Comparison of ENCODE assay signal across 9 cellular contexts in the genomic region with DNA sequence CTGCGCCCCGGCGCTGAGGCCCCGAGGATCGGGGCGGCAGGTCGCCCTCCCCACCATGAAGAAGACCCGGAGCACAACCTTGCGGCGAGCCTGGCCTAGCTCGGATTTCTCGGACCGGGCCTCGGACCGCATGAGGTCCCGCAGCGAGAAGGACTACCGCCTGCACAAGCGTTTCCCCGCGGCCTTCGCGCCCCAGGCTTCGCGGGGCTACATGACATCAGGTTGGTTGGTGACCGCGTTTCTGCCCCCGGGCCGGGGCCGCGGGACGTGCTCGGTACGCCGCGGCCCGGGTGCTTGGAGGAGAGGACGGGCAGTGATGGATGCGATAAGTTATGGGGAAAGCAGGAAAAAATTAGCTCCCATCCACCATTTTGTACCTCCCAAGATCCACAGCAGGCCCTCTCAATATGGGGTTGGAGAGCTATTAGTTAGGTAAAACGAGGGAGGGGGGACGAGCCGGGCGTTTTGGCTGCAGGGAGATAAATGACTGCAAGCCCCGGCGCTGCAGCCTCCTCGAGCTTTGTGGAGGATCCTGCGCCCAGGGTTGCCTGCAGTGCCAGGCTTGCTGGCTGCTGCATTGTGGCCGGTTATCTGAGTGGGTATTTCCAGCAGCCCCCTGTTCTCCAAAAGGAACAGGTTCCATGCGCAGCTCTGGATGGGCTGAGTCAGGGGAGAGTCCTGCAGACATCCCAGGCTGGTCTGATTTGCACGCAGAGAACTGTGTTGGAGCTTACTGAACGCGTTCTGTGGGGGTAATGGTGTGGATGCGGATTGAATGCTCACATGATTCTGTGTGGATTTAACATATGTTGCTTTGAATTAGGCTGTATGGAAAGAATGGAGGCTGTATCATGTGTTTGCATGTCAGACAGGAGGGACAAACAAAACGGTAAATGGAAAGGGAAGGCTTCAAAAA. TPM values are rescaled to one million over a fixed set of nuclear protein-coding genes. Genes with fewer than 3 reads are reported as not detected.
A peak's percentile ranks its signal among the peaks of the same experiment; 100 is the strongest.
DNase-seq lines count a peak whose midpoint lies in the region; ATAC-seq and TF ChIP-seq lines count a peak whose summit lies in the region.
"Had no signal": no experiment of that assay in that cellular context is flagged by ENCODE, and none has a peak within 500 bp of the region (broad histone marks: within the 10 kb centered on the region; RNA-seq: fewer than 3 reads in every experiment).

No MANE protein-coding gene starts in this region.

- POLR2A ChIA-PET in activated CD8-positive, alpha-beta T cell treated with anti-CD3 and anti-CD28 coated beads, Interleukin-2, amount 10 ng/mL, durations not matched to agents 7 days and 5 days (lab: Charles Lee) = no interaction called here

- DNase-seq in cardiac muscle cell (ENCODE audit: low read depth in 1 of 2, low spot score in 1 of 2) (peak; percentile 6 to 53), cardiac septum (ENCODE audit: low spot score) (no peak), esophagus muscularis mucosa (ENCODE audit: extremely low spot score) (no peak), uterus (no peak), GDM1 (lab: John Stamatoyannopoulos, UW) (no peak)
- DNase-seq in activated naive CD4-positive, alpha-beta T cell treated with anti-CD3 and anti-CD28 coated beads, Interleukin-2, amount 10 ng/mL, durations not matched to agents 7 days and 5 days = no peak
- no peak for DNase-seq in activated CD8-positive, alpha-beta T cell treated with anti-CD3 and anti-CD28 coated beads, Interleukin-2, amount 10 ng/mL, durations not matched to agents 7 days and 5 days
- DNase-seq: NCI-H226 had no signal

- intact Hi-C loops in cardiac septum (cut with DNase I) = no loop called here
- intact Hi-C loops in esophagus muscularis mucosa (cut with DNase I) = no loop called here
- intact Hi-C loops in uterus (cut with DNase I; ENCODE audit: low total_unique reads) = no loop called here

- no peak overlapping the region for H3K9ac ChIP-seq in muscle layer of colon (ENCODE audit: low read length)

- H3K9me3 Mint-ChIP-seq in activated naive CD4-positive, alpha-beta T cell treated with anti-CD3 and anti-CD28 coated beads, Interleukin-2, amount 10 ng/mL, durations not matched to agents 7 days and 5 days = no peaks in the 10 kb centered on the region
- H3K9me3 Mint-ChIP-seq in activated CD8-positive, alpha-beta T cell treated with anti-CD3 and anti-CD28 coated beads, Interleukin-2, amount 10 ng/mL, durations not matched to agents 7 days and 5 days (ENCODE audit: insufficient read depth) = no peaks in the 10 kb centered on the region

- H3K9me3 ChIP-seq in cardiac muscle cell (ENCODE audit: low read depth) (no peaks in the 10 kb centered on the region), esophagus muscularis mucosa (no peaks in the 10 kb centered on the region), muscle layer of colon (ENCODE audit: low read length) (no peaks in the 10 kb centered on the region), uterus (no peaks in the 10 kb centered on the region)

- H3K27me3 Mint-ChIP-seq in activated naive CD4-positive, alpha-beta T cell treated with anti-CD3 and anti-CD28 coated beads, Interleukin-2, amount 10 ng/mL, durations not matched to agents 7 days and 5 days = peaks cover 69% of the 10 kb centered on the region
- H3K27me3 Mint-ChIP-seq in activated CD8-positive, alpha-beta T cell treated with anti-CD3 and anti-CD28 coated beads, Interleukin-2, amount 10 ng/mL, durations not matched to agents 7 days and 5 days (ENCODE audit: low read depth) = peaks cover 67% of the 10 kb centered on the region

- H3K27ac Mint-ChIP-seq in activated naive CD4-positive, alpha-beta T cell treated with anti-CD3 and anti-CD28 coated beads, Interleukin-2, amount 10 ng/mL, durations not matched to agents 7 days and 5 days = no peak overlapping the region
- H3K27ac Mint-ChIP-seq in activated CD8-positive, alpha-beta T cell treated with anti-CD3 and anti-CD28 coated beads, Interleukin-2, amount 10 ng/mL, durations not matched to agents 7 days and 5 days = no peak overlapping the region

- no peak overlapping the region for H3K27ac ChIP-seq in cardiac muscle cell
- peak overlapping the region in 2 of 4 donors; percentile 63 to 79 for H3K27ac ChIP-seq in esophagus muscularis mucosa (replicated peaks in 1 of 4)
- no peak overlapping the region for H3K27ac ChIP-seq in muscle layer of colon (ENCODE audit: low read depth, low read length)
- H3K27ac ChIP-seq in uterus = peak overlapping the region in 1 of 2 donors; percentile 57

- peaks cover 4% of the 10 kb centered on the region for H3K4me1 Mint-ChIP-seq in activated naive CD4-positive, alpha-beta T cell treated with anti-CD3 and anti-CD28 coated beads, Interleukin-2, amount 10 ng/mL, durations not matched to agents 7 days and 5 days
- no peaks in the 10 kb centered on the region for H3K4me1 Mint-ChIP-seq in activated CD8-positive, alpha-beta T cell treated with anti-CD3 and anti-CD28 coated beads, Interleukin-2, amount 10 ng/mL, durations not matched to agents 7 days and 5 days (ENCODE audit: low read depth)

- TF ChIP-seq POLR2A in esophagus muscularis mucosa (IDR thresholded peaks at IDR 0.05; ENCODE audit: low read depth) (no peak), uterus (IDR thresholded peaks at IDR 0.05) (no peak)

- H3K36me3 ChIP-seq in cardiac muscle cell (no peaks in the 10 kb centered on the region), esophagus muscularis mucosa (no peaks in the 10 kb centered on the region), muscle layer of colon (ENCODE audit: insufficient read depth, low read length) (no peaks in the 10 kb centered on the region), uterus (no peaks in the 10 kb centered on the region)

- no peak for ATAC-seq in activated CD8-positive, alpha-beta T cell treated with anti-CD3 and anti-CD28 coated beads, Interleukin-2, amount 10 ng/mL, durations not matched to agents 7 days and 5 days

- no peak for TF ChIP-seq EP300 in esophagus muscularis mucosa (IDR thresholded peaks at IDR 0.05)

- peaks cover 7% of the 10 kb centered on the region for H3K4me1 ChIP-seq in cardiac muscle cell (ENCODE audit: low read depth)
- H3K4me1 ChIP-seq in esophagus muscularis mucosa = peaks cover 11 to 32% (median 30%) of the 10 kb centered on the region in 4 donors
- peaks cover 5% of the 10 kb centered on the region for H3K4me1 ChIP-seq in muscle layer of colon (ENCODE audit: insufficient read depth, low read length)
- no peaks in the 10 kb centered on the region for H3K4me1 ChIP-seq in uterus

- H3K4me3 ChIP-seq in cardiac muscle cell (peak overlapping the region; percentile 64), esophagus muscularis mucosa (peak overlapping the region; percentile 65 to 73 (median 71)), muscle layer of colon (ENCODE audit: low read depth in 1 of 2, low read length in 2 of 2) (peak overlapping the region; percentile 41 to 54), uterus (peak overlapping the region; percentile 51 to 52)

- TF ChIP-seq CTCF in cardiac muscle cell (IDR thresholded peaks at IDR 0.05; ENCODE audit: low read depth, low read length) = no peak
- no peak for TF ChIP-seq CTCF in esophagus muscularis mucosa (IDR thresholded peaks at IDR 0.05)
- TF ChIP-seq CTCF in uterus (IDR thresholded peaks at IDR 0.05) = no peak

- WGBS in esophagus muscularis mucosa = 39% methylated on average over 11 of the region's 54 CpGs

- no peaks in the 10 kb centered on the region for H3K36me3 Mint-ChIP-seq in activated naive CD4-positive, alpha-beta T cell treated with anti-CD3 and anti-CD28 coated beads, Interleukin-2, amount 10 ng/mL, durations not matched to agents 7 days and 5 days
- no peaks in the 10 kb centered on the region for H3K36me3 Mint-ChIP-seq in activated CD8-positive, alpha-beta T cell treated with anti-CD3 and anti-CD28 coated beads, Interleukin-2, amount 10 ng/mL, durations not matched to agents 7 days and 5 days (ENCODE audit: low read depth)

- CTCF ChIA-PET in activated naive CD4-positive, alpha-beta T cell treated with anti-CD3 and anti-CD28 coated beads, Interleukin-2, amount 10 ng/mL, durations not matched to agents 7 days and 5 days (lab: Charles Lee) = no interaction called here
- CTCF ChIA-PET in activated CD8-positive, alpha-beta T cell treated with anti-CD3 and anti-CD28 coated beads, Interleukin-2, amount 10 ng/mL, durations not matched to agents 7 days and 5 days (lab: Charles Lee) = interaction anchor here (0.5 kb wide), 1 partner anchor 838 kb away, joined by 3 read pairs; no protein-coding TSS in a partner anchor

- H3K4me3 Mint-ChIP-seq in activated naive CD4-positive, alpha-beta T cell treated with anti-CD3 and anti-CD28 coated beads, Interleukin-2, amount 10 ng/mL, durations not matched to agents 7 days and 5 days = no peak overlapping the region
- H3K4me3 Mint-ChIP-seq in activated CD8-positive, alpha-beta T cell treated with anti-CD3 and anti-CD28 coated beads, Interleukin-2, amount 10 ng/mL, durations not matched to agents 7 days and 5 days = no peak overlapping the region

- H3K27me3 ChIP-seq in cardiac muscle cell (no peaks in the 10 kb centered on the region), esophagus muscularis mucosa (no peaks in the 10 kb centered on the region), muscle layer of colon (ENCODE audit: control insufficient read depth in 1 of 2, insufficient read depth in 2 of 2, low read length in 2 of 2) (no peaks in the 10 kb centered on the region), uterus (no peaks in the 10 kb centered on the region)

RNA-seq across cellular contexts. Expression of gene STOX2, which starts 1.9 kb away (rescaled TPM):
- total RNA-seq in cardiac muscle cell = 11.5 and 20.1 TPM in 2 replicates
- polyA plus RNA-seq in cardiac muscle cell = 5.3 and 6.4 TPM in 2 replicates
- total RNA-seq in cardiac septum = 9.4 TPM
- 10 to 100 TPM in 2 of 4 donors, 1 to 10 TPM in 2; 7.0 to 11.7 (median 10.5) TPM for total RNA-seq in esophagus muscularis mucosa
- total RNA-seq in uterus = 10 to 100 TPM in 2 of 4 donors, 1 to 10 TPM in 2; 2.9 to 19.4 (median 11.1) TPM
- not detected for total RNA-seq in activated CD8-positive, alpha-beta T cell treated with anti-CD3 and anti-CD28 coated beads, Interleukin-2, amount 10 ng/mL, durations not matched to agents 7 days and 5 days

Comparison
In these comparisons a context has a peak if more than half of its experiments do, and no peak if none do; other contexts are left out.
1. DNase-seq: peak in cardiac muscle cell (2 of 2); none in cardiac septum (single experiment), esophagus muscularis mucosa (single experiment), uterus (0 of 2), activated naive CD4-positive, alpha-beta T cell treated with anti-CD3 and anti-CD28 coated beads, Interleukin-2, amount 10 ng/mL, durations not matched to agents 7 days and 5 days (single experiment), activated CD8-positive, alpha-beta T cell treated with anti-CD3 and anti-CD28 coated beads, Interleukin-2, amount 10 ng/mL, durations not matched to agents 7 days and 5 days (single experiment) and GDM1 (single experiment).
2. Peak in every context shown above with its lines, with median percentiles within 50 percentile points of each other: H3K4me3 ChIP-seq.